ENCODE assay signal across 8 cellular contexts in genomic region chr1:17538428-17539130, GRCh38. TPM values are rescaled to one million over a fixed set of nuclear protein-coding genes. Genes with fewer than 3 reads are reported as not detected.
A peak's percentile ranks its signal among the peaks of the same experiment; 100 is the strongest.
DNase-seq lines count a peak whose midpoint lies in the region; ATAC-seq lines count a peak whose summit lies in the region.

No MANE protein-coding gene starts in this region.

- no peak for ATAC-seq in T-helper 17 cell
- ATAC-seq in stimulated activated memory B cell treated with anti-CD40 and anti-IgM and Interleukin-4, amounts not matched to agents 10 μg/mL and 1 μg/mL and 100 μg/mL, for 72 hours: no peak
- no peak for ATAC-seq in HG02759 (IDR thresholded peaks at IDR 0.05; ENCODE audit: unreplicated experiment)

- H3K4me3 ChIP-seq in HUES6 (ENCODE audit: low read depth, low read length): peak overlapping the region; percentile 51

- H3K9me3 Mint-ChIP-seq in stimulated activated memory B cell treated with anti-CD40 and anti-IgM and Interleukin-4, amounts not matched to agents 10 μg/mL and 1 μg/mL and 100 μg/mL, for 72 hours: no peaks in the 10 kb centered on the region

- H3K4me3 Mint-ChIP-seq in T-helper 17 cell: peak overlapping the region; percentile 83
- H3K4me3 Mint-ChIP-seq in stimulated activated memory B cell treated with anti-CD40 and anti-IgM and Interleukin-4, amounts not matched to agents 10 μg/mL and 1 μg/mL and 100 μg/mL, for 72 hours: peak overlapping the region; percentile 84

- H3K27ac ChIP-seq in HUES6 (ENCODE audit: low read depth, low read length): peak overlapping the region; percentile 41; the same call in 1 of the 2 replicates

- no peaks in the 10 kb centered on the region for H3K27me3 ChIP-seq in HUES6 (ENCODE audit: control insufficient read depth, insufficient read depth, low read length)

- H3K4me1 ChIP-seq in HUES6 (ENCODE audit: control insufficient read depth, insufficient read depth, low read length): peaks cover 24% of the 10 kb centered on the region

- H3K9me3 ChIP-seq in HUES6 (ENCODE audit: control insufficient read depth, insufficient read depth, low read depth, low read length) (no peaks in the 10 kb centered on the region), T-helper 17 cell (ENCODE audit: control insufficient read depth, low read length, poor library complexity, severe bottlenecking) (no peaks in the 10 kb centered on the region)

- H3K36me3 Mint-ChIP-seq in T-helper 17 cell (ENCODE audit: low read depth): peaks cover 11% of the 10 kb centered on the region
- H3K36me3 Mint-ChIP-seq in stimulated activated memory B cell treated with anti-CD40 and anti-IgM and Interleukin-4, amounts not matched to agents 10 μg/mL and 1 μg/mL and 100 μg/mL, for 72 hours: no peaks in the 10 kb centered on the region

- H3K9ac ChIP-seq in HUES6 (ENCODE audit: low read length): peak overlapping the region; percentile 22

- peaks cover 59% of the 10 kb centered on the region for H3K27me3 Mint-ChIP-seq in T-helper 17 cell
- H3K27me3 Mint-ChIP-seq in stimulated activated memory B cell treated with anti-CD40 and anti-IgM and Interleukin-4, amounts not matched to agents 10 μg/mL and 1 μg/mL and 100 μg/mL, for 72 hours: peaks cover 35% of the 10 kb centered on the region

- H3K36me3 ChIP-seq in HUES6 (ENCODE audit: control insufficient read depth, insufficient read depth, low read length): no peaks in the 10 kb centered on the region

- no peak overlapping the region for H3K27ac Mint-ChIP-seq in T-helper 17 cell
- H3K27ac Mint-ChIP-seq in stimulated activated memory B cell treated with anti-CD40 and anti-IgM and Interleukin-4, amounts not matched to agents 10 μg/mL and 1 μg/mL and 100 μg/mL, for 72 hours: peak overlapping the region; percentile 83

- DNase-seq in T-helper 17 cell: no peak
- DNase-seq in iPS-NIHi7 (ENCODE audit: extremely low spot score): peak; percentile 84
- no peak for DNase-seq in NCI-H2029 treated with DMSO at 0.1 percent for 48 hours (lab: John Stamatoyannopoulos, UW)
- DNase-seq in Kasumi-1 (lab: John Stamatoyannopoulos, UW): no peak
- DNase-seq in RKO (ENCODE audit: low spot score): no peak

- peaks cover 11% of the 10 kb centered on the region for H3K4me1 Mint-ChIP-seq in T-helper 17 cell
- H3K4me1 Mint-ChIP-seq in stimulated activated memory B cell treated with anti-CD40 and anti-IgM and Interleukin-4, amounts not matched to agents 10 μg/mL and 1 μg/mL and 100 μg/mL, for 72 hours: peaks cover 39% of the 10 kb centered on the region

RNA-seq across cellular contexts. Expression of gene ARHGEF10L, which starts 0.9 kb away (rescaled TPM):
- under 1 TPM in 1 of 2 donors, not detected in 1; 0.35 TPM for total RNA-seq in T-helper 17 cell
